Comparison of ENCODE assay signal across 16 cellular contexts in genomic region chr20:20231528-20232298, GRCh38.
DNase-seq lines count a peak whose midpoint lies in the region; ATAC-seq and TF ChIP-seq lines count a peak whose summit lies in the region.
"Had no signal": no experiment of that assay in that cellular context is flagged by ENCODE, and none has a peak within 500 bp of the region (broad histone marks: within the 10 kb centered on the region; RNA-seq: fewer than 3 reads in every experiment).

No MANE protein-coding gene starts in this region.

- H2BK120ac ChIP-seq in neuronal stem cell (ENCODE audit: low read depth, low read length), result no peak overlapping the region

- peak overlapping the region; percentile 9 for H3K18ac ChIP-seq in neuronal stem cell (ENCODE audit: low read length)

- H3K27ac ChIP-seq in GM23338 (ENCODE audit: low read depth) (no peak overlapping the region), neuronal stem cell (replicated peaks; ENCODE audit: low read length) (no peak overlapping the region)

- peaks cover 2% of the 10 kb centered on the region; the same call in 1 of the 3 replicates for H3K4me1 Mint-ChIP-seq in GM23338
- H3K4me1 Mint-ChIP-seq: IgD-negative memory B cell had no signal

- H2BK15ac ChIP-seq in neuronal stem cell (ENCODE audit: low read length), result no peak overlapping the region

- no peaks in the 10 kb centered on the region for H3K79me2 ChIP-seq in GM23338 (replicated peaks; ENCODE audit: insufficient read depth)

- H3K36me3 ChIP-seq in GM23338 (ENCODE audit: insufficient read depth), result no peaks in the 10 kb centered on the region
- no peaks in the 10 kb centered on the region for H3K36me3 ChIP-seq in neuronal stem cell (replicated peaks in 1 of 2; ENCODE audit: control insufficient read depth in 2 of 2, insufficient read depth in 2 of 2, low read length in 2 of 2)

- no peaks in the 10 kb centered on the region for H3F3A ChIP-seq in GM23338 (replicated peaks; ENCODE audit: low read depth)

- H4K8ac ChIP-seq in neuronal stem cell (ENCODE audit: low read depth, low read length), result no peak overlapping the region

- no peak overlapping the region for H2AFZ ChIP-seq in GM23338
- H2AFZ ChIP-seq in neuronal stem cell (ENCODE audit: low read length), result no peak overlapping the region

- H3K4me3 Mint-ChIP-seq in GM23338, result no peak overlapping the region
- H3K4me3 Mint-ChIP-seq: IgD-negative memory B cell had no signal

- TF ChIP-seq CTCF in GM23338 (conservative IDR thresholded peaks at IDR 0.05; ENCODE audit: low read depth in 2 of 2), result no peak

- H3K27ac Mint-ChIP-seq in GM23338, result no peak overlapping the region

- H4K20me1 ChIP-seq in GM23338 (replicated peaks; ENCODE audit: insufficient read depth), result no peaks in the 10 kb centered on the region

- no peak overlapping the region for H3K23ac ChIP-seq in neuronal stem cell (ENCODE audit: low read depth, low read length, poor library complexity)

- no peaks in the 10 kb centered on the region for H3K79me1 ChIP-seq in neuronal stem cell (ENCODE audit: low read depth, low read length)

- no peaks in the 10 kb centered on the region for H3K9me3 ChIP-seq in neuronal stem cell (replicated peaks in 1 of 2; ENCODE audit: control insufficient read depth in 2 of 2, insufficient read depth in 1 of 2, low read depth in 1 of 2, low read length in 2 of 2)

- H3K4ac ChIP-seq in neuronal stem cell (ENCODE audit: low read length), result no peak overlapping the region

- no peak overlapping the region for H3K14ac ChIP-seq in neuronal stem cell (ENCODE audit: low read length)

- WGBS in neuronal stem cell (ENCODE audit: extremely low coverage in 2 of 2, insufficient read length in 2 of 2, insufficient replicate concordance in 1 of 2), 2 donors, result no CpG with 5 or more reads among the region's 11 CpGs

- H3K9ac ChIP-seq in neuronal stem cell (ENCODE audit: low read depth, low read length, poor library complexity), result no peak overlapping the region

- H4K91ac ChIP-seq in neuronal stem cell (ENCODE audit: low read depth, low read length, poor library complexity), result no peak overlapping the region

- H3K27me3 ChIP-seq in GM23338 (ENCODE audit: insufficient read depth) (no peaks in the 10 kb centered on the region), neuronal stem cell (ENCODE audit: control insufficient read depth in 3 of 3, insufficient read depth in 3 of 3, low read depth in 1 of 3, low read length in 3 of 3) (peaks cover 0 to 35% (median 0%) of the 10 kb centered on the region in 3 experiments)

- H2AK5ac ChIP-seq in neuronal stem cell (ENCODE audit: low read depth, low read length), result no peak overlapping the region

- DNase-seq in NCI-H146 (lab: John Stamatoyannopoulos, UW), result peak; percentile 16
- no peak for DNase-seq in NCI-H146 treated with DMSO at 0.1 percent for 48 hours (lab: John Stamatoyannopoulos, UW; ENCODE audit: unreplicated experiment)
- no peak for DNase-seq in GM23338 (ENCODE audit: low spot score)
- DNase-seq in NCI-H69 (lab: John Stamatoyannopoulos, UW), result peak; percentile 67
- no peak for DNase-seq in neuronal stem cell (ENCODE audit: low spot score)
- DNase-seq in activated T-cell treated with anti-CD3 and anti-CD28 coated beads, Interleukin-2, amount 50 U/mL, for 48 hours, result no peak
- no peak for DNase-seq in NCI-H2107 treated with DMSO at 0.1 percent for 48 hours (lab: John Stamatoyannopoulos, UW; ENCODE audit: unreplicated experiment)
- no peak for DNase-seq in activated CD8-positive, alpha-beta memory T cell treated with anti-CD3 and anti-CD28 coated beads, Interleukin-2, amount 50 U/mL, for 4 hours
- DNase-seq: GDM1; HCEC 1CT; NCI-H1105; NCI-H187; NCI-H526 treated with DMSO at 0.1 percent for 48 hours; NK-92 treated with Interleukin-12 subunit alpha and Interleukin-12 subunit beta, amount 100 ng/mL, for 24 hours had no signal

- H3K4me1 ChIP-seq in GM23338 (ENCODE audit: insufficient read depth), result no peaks in the 10 kb centered on the region
- H3K4me1 ChIP-seq in neuronal stem cell (ENCODE audit: control insufficient read depth in 2 of 2, insufficient read depth in 1 of 2, low read depth in 1 of 2, low read length in 2 of 2), result peaks cover 0 to 3% of the 10 kb centered on the region in 2 donors

- peaks cover 3% of the 10 kb centered on the region; the same call in 1 of the 2 replicates for H3K9me2 ChIP-seq in GM23338 (ENCODE audit: insufficient read depth)

- ATAC-seq in GM23338, result peak; percentile 35
- ATAC-seq: GM12878 had no signal

- H3K9me3 Mint-ChIP-seq in GM23338, result peaks cover 5% of the 10 kb centered on the region; the same call in 2 of the 3 replicates

- H3K4me3 ChIP-seq in GM23338 (no peak overlapping the region), neuronal stem cell (ENCODE audit: low read length in 2 of 2) (no peak overlapping the region)
- H3K4me3 ChIP-seq: GM12878 had no signal

- H3K4me2 ChIP-seq in GM23338, result no peak overlapping the region
- no peak overlapping the region for H3K4me2 ChIP-seq in neuronal stem cell (ENCODE audit: insufficient read depth, low read length, poor library complexity, severe bottlenecking)

- no peak overlapping the region for H2BK5ac ChIP-seq in neuronal stem cell (ENCODE audit: low read length)

- H3K36me3 Mint-ChIP-seq in GM23338 (ENCODE audit: low read depth), result no peaks in the 10 kb centered on the region; the same call in 2 of the 3 replicates
- H3K36me3 Mint-ChIP-seq: IgD-negative memory B cell had no signal

- peaks cover 4% of the 10 kb centered on the region for H3K27me3 Mint-ChIP-seq in GM23338 (ENCODE audit: insufficient read depth, low read depth, poor library complexity)

- H2BK12ac ChIP-seq in neuronal stem cell (ENCODE audit: low read length), result no peak overlapping the region

TF ChIP-seq in GM23338, 12 proteins besides CTCF, POLR2A, EP300 and RAD21:
- TF ChIP-seq EZH2 (IDR thresholded peaks at IDR 0.05; ENCODE audit: low read depth, unreplicated experiment) (no peak), NANOG (IDR thresholded peaks at IDR 0.05; ENCODE audit: borderline replicate concordance) (no peak), STAT1 (IDR thresholded peaks at IDR 0.05; ENCODE audit: unreplicated experiment) (no peak), REST (IDR thresholded peaks at IDR 0.05; ENCODE audit: unreplicated experiment) (no peak), POLR2AphosphoS5 (IDR thresholded peaks at IDR 0.05; ENCODE audit: low read depth) (no peak), ZNF331 (CRISPR knock-in tag; IDR thresholded peaks at IDR 0.05; ENCODE audit: low read depth) (no peak), ZNF114 (CRISPR knock-in tag; IDR thresholded peaks at IDR 0.05) (no peak), JUNB (IDR thresholded peaks at IDR 0.05; ENCODE audit: unreplicated experiment) (no peak), EZH2phosphoT487 (IDR thresholded peaks at IDR 0.05; ENCODE audit: unreplicated experiment) (no peak)

Comparison
In these comparisons a context has a peak if more than half of its experiments do, and no peak if none do; other contexts are left out.
1. DNase-seq: peak in NCI-H146 (single experiment) and NCI-H69 (single experiment); none in NCI-H146 treated with DMSO at 0.1 percent for 48 hours (single experiment), GM23338 (single experiment), neuronal stem cell (single experiment), activated T-cell treated with anti-CD3 and anti-CD28 coated beads, Interleukin-2, amount 50 U/mL, for 48 hours (0 of 2), NCI-H2107 treated with DMSO at 0.1 percent for 48 hours (single experiment) and activated CD8-positive, alpha-beta memory T cell treated with anti-CD3 and anti-CD28 coated beads, Interleukin-2, amount 50 U/mL, for 4 hours (single experiment).